In genomic region chr2:37985333-37985732, GRCh38 we compare ENCODE assay signal across 16 cellular contexts.
DNase-seq lines count a peak whose midpoint lies in the region; ATAC-seq, FAIRE-seq and TF ChIP-seq lines count a peak whose summit lies in the region.
"Had no signal": no experiment of that assay in that cellular context is flagged by ENCODE, and none has a peak within 500 bp of the region (broad histone marks: within the 10 kb centered on the region; RNA-seq: fewer than 3 reads in every experiment).

No MANE protein-coding gene starts in this region.

- no peak for ATAC-seq in CD4-positive, alpha-beta T cell (ENCODE audit: poor library complexity)
- ATAC-seq: activated CD8-positive, alpha-beta T cell treated with anti-CD3 and anti-CD28 coated beads for 36 hours had no signal

- no peak overlapping the region for H3K18ac ChIP-seq in mesenchymal stem cell (ENCODE audit: low read depth in 1 of 2, low read length in 2 of 2)

- no peak overlapping the region for H2BK5ac ChIP-seq in mesenchymal stem cell (ENCODE audit: low read depth, low read length, poor library complexity, severe bottlenecking)

- H3K4me3 ChIP-seq in mesenchymal stem cell (ENCODE audit: insufficient read depth in 1 of 2, low read depth in 1 of 2, low read length in 2 of 2), result no peak overlapping the region
- H3K4me3 ChIP-seq: colonic mucosa, HAP-1 had no signal

- no peak overlapping the region for H3K23ac ChIP-seq in mesenchymal stem cell (ENCODE audit: low read length in 2 of 2)

- H3K36me3 ChIP-seq in mesenchymal stem cell (ENCODE audit: control insufficient read depth in 1 of 2, insufficient read depth in 2 of 2, low read depth in 1 of 2, low read length in 2 of 2), result no peaks in the 10 kb centered on the region
- H3K36me3 ChIP-seq: colonic mucosa, HAP-1 had no signal

- no peak overlapping the region for H2BK15ac ChIP-seq in mesenchymal stem cell (ENCODE audit: low read depth, poor library complexity, severe bottlenecking)

- FAIRE-seq in HTR-8/SVneo (lab: Jason Lieb, UNC), result peak; percentile 86

- no peaks in the 10 kb centered on the region for H3K36me3 Mint-ChIP-seq in CD4-positive, alpha-beta T cell (ENCODE audit: low read depth)
- H3K36me3 Mint-ChIP-seq: IgD-negative memory B cell had no signal

- POLR2A ChIA-PET in CD4-positive, alpha-beta T cell (lab: Charles Lee), result no interaction called here

- H3K27me3 ChIP-seq in mesenchymal stem cell (ENCODE audit: control insufficient read depth in 1 of 2, insufficient read depth in 1 of 2, low read length in 2 of 2), result no peaks in the 10 kb centered on the region
- peaks cover 5% of the 10 kb centered on the region for H3K27me3 ChIP-seq in CD4-positive, alpha-beta T cell (ENCODE audit: control insufficient read depth, insufficient read depth, low read length)
- H3K27me3 ChIP-seq: colonic mucosa had no signal

- H3K27ac Mint-ChIP-seq in CD4-positive, alpha-beta T cell, result no peak overlapping the region
- H3K27ac Mint-ChIP-seq: activated CD8-positive, alpha-beta T cell treated with anti-CD3 and anti-CD28 coated beads for 36 hours; activated naive CD4-positive, alpha-beta T cell treated with anti-CD3 and anti-CD28 coated beads for 36 hours; IgD-negative memory B cell; T-helper 1 cell treated with Interleukin-12 subunit alpha and Interleukin-12 subunit beta and Interleukin-4 antibody, amounts not matched to agents 30 μg/mL and 1 μg/mL, for 36 hours had no signal

- no peak overlapping the region for H2AK5ac ChIP-seq in mesenchymal stem cell (ENCODE audit: low read length, severe bottlenecking)

- no peak overlapping the region for H3K27ac ChIP-seq in mesenchymal stem cell (ENCODE audit: low read length, poor library complexity, severe bottlenecking)
- no peak overlapping the region for H3K27ac ChIP-seq in CD4-positive, alpha-beta T cell (ENCODE audit: low read depth, low read length)
- H3K27ac ChIP-seq: colonic mucosa had no signal

- no peak overlapping the region for H3K14ac ChIP-seq in mesenchymal stem cell (ENCODE audit: low read length in 2 of 2)

- H3K9me3 Mint-ChIP-seq in CD4-positive, alpha-beta T cell, result no peaks in the 10 kb centered on the region
- H3K9me3 Mint-ChIP-seq: activated CD8-positive, alpha-beta T cell treated with anti-CD3 and anti-CD28 coated beads for 36 hours; activated naive CD4-positive, alpha-beta T cell treated with anti-CD3 and anti-CD28 coated beads for 36 hours; IgD-negative memory B cell; T-helper 1 cell treated with Interleukin-12 subunit alpha and Interleukin-12 subunit beta and Interleukin-4 antibody, amounts not matched to agents 30 μg/mL and 1 μg/mL, for 36 hours had no signal

- peak overlapping the region; percentile 62 for H3K9ac ChIP-seq in mesenchymal stem cell (ENCODE audit: low read length)

- H3K4me3 Mint-ChIP-seq in CD4-positive, alpha-beta T cell, result no peak overlapping the region
- H3K4me3 Mint-ChIP-seq: activated CD8-positive, alpha-beta T cell treated with anti-CD3 and anti-CD28 coated beads for 36 hours; activated naive CD4-positive, alpha-beta T cell treated with anti-CD3 and anti-CD28 coated beads for 36 hours; IgD-negative memory B cell; T-helper 1 cell treated with Interleukin-12 subunit alpha and Interleukin-12 subunit beta and Interleukin-4 antibody, amounts not matched to agents 30 μg/mL and 1 μg/mL, for 36 hours had no signal

- no peaks in the 10 kb centered on the region for H3K27me3 Mint-ChIP-seq in CD4-positive, alpha-beta T cell
- H3K27me3 Mint-ChIP-seq: activated CD8-positive, alpha-beta T cell treated with anti-CD3 and anti-CD28 coated beads for 36 hours; IgD-negative memory B cell had no signal

- no peaks in the 10 kb centered on the region for H3K79me1 ChIP-seq in mesenchymal stem cell (replicated peaks; ENCODE audit: low read length, poor library complexity, severe bottlenecking)

- H3K9me3 ChIP-seq in mesenchymal stem cell (ENCODE audit: control insufficient read depth, low read length), result no peaks in the 10 kb centered on the region
- H3K9me3 ChIP-seq in CD4-positive, alpha-beta T cell (ENCODE audit: control insufficient read depth, low read length), result no peaks in the 10 kb centered on the region
- H3K9me3 ChIP-seq: colonic mucosa, HAP-1 had no signal

- no peak overlapping the region for H2AFZ ChIP-seq in mesenchymal stem cell (ENCODE audit: low read depth, low read length)

- CTCF ChIA-PET in CD4-positive, alpha-beta T cell (lab: Charles Lee), result no interaction called here

- H4K8ac ChIP-seq in mesenchymal stem cell (ENCODE audit: low read length), result no peak overlapping the region

- no peak overlapping the region for H2BK120ac ChIP-seq in mesenchymal stem cell (ENCODE audit: low read depth, low read length)

- 64% methylated on average over 1 of the region's 1 CpG for WGBS in mesenchymal stem cell

- H3K4me2 ChIP-seq in mesenchymal stem cell (ENCODE audit: low read length, poor library complexity, severe bottlenecking), result no peak overlapping the region

- no peak overlapping the region for H4K91ac ChIP-seq in mesenchymal stem cell (ENCODE audit: low read length)

- H3K4me1 ChIP-seq in mesenchymal stem cell (ENCODE audit: control insufficient read depth, insufficient read depth, low read depth, low read length), result no peaks in the 10 kb centered on the region
- H3K4me1 ChIP-seq: colonic mucosa, HAP-1 had no signal

- no peak overlapping the region for H3K4ac ChIP-seq in mesenchymal stem cell (ENCODE audit: low read depth in 1 of 2, low read length in 2 of 2)

- TF ChIP-seq CTCF in CD4-positive, alpha-beta T cell (IDR thresholded peaks at IDR 0.05), result no peak

- H3K4me1 Mint-ChIP-seq in CD4-positive, alpha-beta T cell (ENCODE audit: low read depth), result peaks cover 4% of the 10 kb centered on the region

- H2BK12ac ChIP-seq in mesenchymal stem cell (ENCODE audit: low read length in 2 of 2), result no peak overlapping the region

- DNase-seq in GM04503 (ENCODE audit: low read depth) (peak; percentile 40), HTR-8/SVneo (ENCODE audit: insufficient read length, low spot score) (no peak), amniotic epithelial cell (ENCODE audit: low read depth) (peak; percentile 86), mesenchymal stem cell (peak; percentile 26), GDM1 (lab: John Stamatoyannopoulos, UW) (no peak), HuH-7.5 (ENCODE audit: low spot score) (no peak), NCI-H510A (lab: John Stamatoyannopoulos, UW) (no peak)
- no peak for DNase-seq in CD4-positive, alpha-beta T cell
- DNase-seq: activated CD8-positive, alpha-beta T cell treated with anti-CD3 and anti-CD28 coated beads for 36 hours; activated naive CD4-positive, alpha-beta T cell treated with anti-CD3 and anti-CD28 coated beads for 36 hours; colonic mucosa; foreskin melanocyte; substantia nigra had no signal

- intact Hi-C loops in CD4-positive, alpha-beta T cell (cut with DNase I, micrococcal nuclease), result no loop called here

Comparison
In these comparisons a context has a peak if more than half of its experiments do, and no peak if none do; other contexts are left out.
1. DNase-seq: peak in GM04503 (single experiment), amniotic epithelial cell (single experiment) and mesenchymal stem cell (single experiment); none in HTR-8/SVneo (single experiment), GDM1 (single experiment), HuH-7.5 (single experiment), NCI-H510A (single experiment) and CD4-positive, alpha-beta T cell (0 of 10).